15 cellular contexts compared by ENCODE assay signal in the genomic region with DNA sequence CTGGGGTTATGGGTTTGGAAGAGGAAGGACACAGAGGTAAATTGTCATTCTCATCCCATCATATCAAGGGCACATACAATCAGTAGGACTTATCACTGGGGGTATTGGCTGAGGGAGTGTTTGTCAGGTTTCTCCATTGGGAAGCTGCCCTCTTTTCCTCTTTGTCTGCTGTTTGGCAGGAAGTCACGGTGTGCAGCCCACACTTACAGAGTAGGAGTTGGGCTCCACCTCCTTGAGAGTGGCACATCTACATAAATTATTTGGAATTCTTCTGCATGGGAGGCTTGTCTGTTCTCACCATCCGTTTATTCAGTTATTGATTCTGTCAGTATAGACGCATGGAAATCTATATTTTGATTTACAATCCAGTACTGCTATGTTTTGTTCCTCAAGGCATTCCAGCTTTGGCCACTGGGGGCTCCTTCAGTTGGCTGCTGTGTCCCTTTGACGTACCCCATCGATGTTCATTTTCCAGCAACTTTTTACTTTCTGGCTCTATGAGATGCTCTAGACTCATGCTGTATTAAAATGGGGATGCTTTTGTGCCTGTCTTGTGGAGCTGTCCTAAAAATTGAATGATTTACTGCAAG.
DNase-seq lines count a peak whose midpoint lies in the region; TF ChIP-seq lines count a peak whose summit lies in the region.
"Had no signal": no experiment of that assay in that cellular context is flagged by ENCODE, and none has a peak within 500 bp of the region (broad histone marks: within the 10 kb centered on the region; RNA-seq: fewer than 3 reads in every experiment).

No MANE protein-coding gene starts in this region.

- H3K27ac Mint-ChIP-seq in chondrocyte (ENCODE audit: unreplicated experiment) = no peak overlapping the region
- H3K27ac Mint-ChIP-seq in neural progenitor cell = no peak overlapping the region
- H3K27ac Mint-ChIP-seq: activated B cell treated with CpG ODN at 0.5 μM for 24 hours; activated T-cell treated with anti-CD3 and anti-CD28 coated beads, Interleukin-2, amount 50 U/mL, for 72 hours; stimulated activated naive B cell treated with anti-CD40 and anti-IgM and Interleukin-4, amounts not matched to agents 10 μg/mL and 1 μg/mL and 100 μg/mL, for 72 hours had no signal

- H3K27me3 Mint-ChIP-seq in chondrocyte (ENCODE audit: low read depth) (peaks cover 34% of the 10 kb centered on the region), neural progenitor cell (ENCODE audit: insufficient read depth, low read depth) (peaks cover 2% of the 10 kb centered on the region)
- H3K27me3 Mint-ChIP-seq: activated B cell treated with CpG ODN at 0.5 μM for 24 hours; stimulated activated naive B cell treated with anti-CD40 and anti-IgM and Interleukin-4, amounts not matched to agents 10 μg/mL and 1 μg/mL and 100 μg/mL, for 72 hours had no signal

- H3K9me3 Mint-ChIP-seq in chondrocyte (ENCODE audit: low read depth) (no peaks in the 10 kb centered on the region), neural progenitor cell (no peaks in the 10 kb centered on the region)

- no peaks in the 10 kb centered on the region for H3K36me3 ChIP-seq in DOHH2 (ENCODE audit: control insufficient read depth, low read length)
- no peaks in the 10 kb centered on the region for H3K36me3 ChIP-seq in MM.1S (replicated peaks; ENCODE audit: insufficient read depth, low read length)
- H3K36me3 ChIP-seq in neural progenitor cell = no peaks in the 10 kb centered on the region
- no peaks in the 10 kb centered on the region for H3K36me3 ChIP-seq in spleen

- H3K27ac ChIP-seq in DOHH2 (ENCODE audit: low read depth, low read length) (no peak overlapping the region), MM.1S (ENCODE audit: low read length) (no peak overlapping the region), neural progenitor cell (no peak overlapping the region), spleen (no peak overlapping the region)

- H3K4me3 Mint-ChIP-seq in chondrocyte (ENCODE audit: unreplicated experiment) (no peak overlapping the region), neural progenitor cell (no peak overlapping the region)
- H3K4me3 Mint-ChIP-seq: activated B cell treated with CpG ODN at 0.5 μM for 24 hours; activated T-cell treated with anti-CD3 and anti-CD28 coated beads, Interleukin-2, amount 50 U/mL, for 72 hours; stimulated activated naive B cell treated with anti-CD40 and anti-IgM and Interleukin-4, amounts not matched to agents 10 μg/mL and 1 μg/mL and 100 μg/mL, for 72 hours had no signal

- DNase-seq in MM.1S (no peak), chondrocyte (ENCODE audit: low spot score) (no peak), neural progenitor cell (ENCODE audit: low spot score) (no peak), DMS79 treated with DMSO at 0.1 percent for 48 hours (lab: John Stamatoyannopoulos, UW) (no peak), spleen (no peak), DMS53 (lab: John Stamatoyannopoulos, UW) (no peak)
- DNase-seq in effector CD4-positive, alpha-beta T cell = no peak
- DNase-seq: activated B cell treated with CpG ODN at 0.5 μM for 24 hours; activated T-cell treated with anti-CD3 and anti-CD28 coated beads, Interleukin-2, amount 50 U/mL, for 72 hours; central memory CD4-positive, alpha-beta T cell; islet precursor cell; NCI-H446; SIG-M5; stimulated activated naive B cell treated with anti-CD40 and anti-IgM and Interleukin-4, amounts not matched to agents 10 μg/mL and 1 μg/mL and 100 μg/mL, for 72 hours had no signal

- TF ChIP-seq CTCF in DOHH2 (IDR thresholded peaks at IDR 0.05; ENCODE audit: low read depth, low read length, poor library complexity, severe bottlenecking) = peak; percentile 49
- TF ChIP-seq CTCF in MM.1S (IDR thresholded peaks at IDR 0.05; ENCODE audit: low read length) = peak; percentile 30
- TF ChIP-seq CTCF in chondrocyte (IDR thresholded peaks at IDR 0.05) = peak; percentile 60
- peak; percentile 65 for TF ChIP-seq CTCF in neural progenitor cell (IDR thresholded peaks at IDR 0.05)
- TF ChIP-seq CTCF in spleen (IDR thresholded peaks at IDR 0.05 in 8 of 11, conservative IDR thresholded peaks at IDR 0.05 in 3 of 11) = peak in 1 of 11 experiments; percentile 15

- no peak for TF ChIP-seq POLR2A in spleen (IDR thresholded peaks at IDR 0.05)

- H3K4me2 ChIP-seq in DOHH2 (ENCODE audit: low read length) = no peak overlapping the region
- H3K4me2 ChIP-seq in MM.1S (ENCODE audit: low read depth, low read length) = no peak overlapping the region
- no peak overlapping the region for H3K4me2 ChIP-seq in neural progenitor cell

- no peaks in the 10 kb centered on the region for H3K36me3 Mint-ChIP-seq in chondrocyte (ENCODE audit: low read depth)
- no peaks in the 10 kb centered on the region for H3K36me3 Mint-ChIP-seq in neural progenitor cell
- H3K36me3 Mint-ChIP-seq: stimulated activated naive B cell treated with anti-CD40 and anti-IgM and Interleukin-4, amounts not matched to agents 10 μg/mL and 1 μg/mL and 100 μg/mL, for 72 hours had no signal

- H3K4me1 Mint-ChIP-seq in chondrocyte (ENCODE audit: low read depth) = no peaks in the 10 kb centered on the region
- H3K4me1 Mint-ChIP-seq in neural progenitor cell = peaks cover 15% of the 10 kb centered on the region
- H3K4me1 Mint-ChIP-seq: activated B cell treated with CpG ODN at 0.5 μM for 24 hours; stimulated activated naive B cell treated with anti-CD40 and anti-IgM and Interleukin-4, amounts not matched to agents 10 μg/mL and 1 μg/mL and 100 μg/mL, for 72 hours had no signal

- H3K9ac ChIP-seq in MM.1S (ENCODE audit: low read length) = no peak overlapping the region
- no peak overlapping the region for H3K9ac ChIP-seq in neural progenitor cell

- H3F3A ChIP-seq in DOHH2 (ENCODE audit: control insufficient read depth, insufficient read depth) = no peaks in the 10 kb centered on the region
- H3F3A ChIP-seq in MM.1S (ENCODE audit: insufficient read depth, low read length) = no peaks in the 10 kb centered on the region
- H3F3A ChIP-seq in neural progenitor cell (ENCODE audit: low read depth) = no peaks in the 10 kb centered on the region

- WGBS in spleen, 5 donors = 71 to 87% (median 80%) methylated on average over 5 of the region's 5 CpGs

- no peaks in the 10 kb centered on the region for H3K4me1 ChIP-seq in DOHH2 (ENCODE audit: control insufficient read depth, low read length)
- H3K4me1 ChIP-seq in MM.1S (ENCODE audit: low read length) = no peaks in the 10 kb centered on the region
- no peaks in the 10 kb centered on the region for H3K4me1 ChIP-seq in neural progenitor cell
- peaks cover 4 to 27% (median 13%) of the 10 kb centered on the region in 6 donors for H3K4me1 ChIP-seq in spleen

- H3K9me3 ChIP-seq in DOHH2 (ENCODE audit: control insufficient read depth, insufficient read depth, low read length) (no peaks in the 10 kb centered on the region), MM.1S (replicated peaks; ENCODE audit: insufficient read depth, low read length) (no peaks in the 10 kb centered on the region), neural progenitor cell (ENCODE audit: low read depth) (no peaks in the 10 kb centered on the region), spleen (peaks cover 0 to 3% (median 0%) of the 10 kb centered on the region in 8 donors)

- H3K27me3 ChIP-seq in DOHH2 (ENCODE audit: control insufficient read depth, low read length) (no peaks in the 10 kb centered on the region; the same call in 1 of the 2 replicates), MM.1S (replicated peaks; ENCODE audit: insufficient read depth, low read length) (no peaks in the 10 kb centered on the region), neural progenitor cell (no peaks in the 10 kb centered on the region), spleen (replicated peaks in 1 of 7) (no peaks in the 10 kb centered on the region)

- H3K4me3 ChIP-seq in DOHH2 (ENCODE audit: low read length) (no peak overlapping the region), MM.1S (ENCODE audit: low read length) (no peak overlapping the region), neural progenitor cell (no peak overlapping the region), spleen (no peak overlapping the region)

- H2AFZ ChIP-seq in MM.1S (ENCODE audit: low read length) = no peak overlapping the region
- H2AFZ ChIP-seq in neural progenitor cell (replicated peaks) = no peak overlapping the region

- no peaks in the 10 kb centered on the region for H3K9me2 ChIP-seq in DOHH2 (replicated peaks; ENCODE audit: control insufficient read depth, low read length)
- no peaks in the 10 kb centered on the region for H3K9me2 ChIP-seq in MM.1S (replicated peaks; ENCODE audit: insufficient read depth, low read length)

- H3K79me2 ChIP-seq in DOHH2 (ENCODE audit: control insufficient read depth, low read length) = no peaks in the 10 kb centered on the region
- no peaks in the 10 kb centered on the region for H3K79me2 ChIP-seq in MM.1S (ENCODE audit: low read length)
- H3K79me2 ChIP-seq in neural progenitor cell (ENCODE audit: low read depth) = no peaks in the 10 kb centered on the region

- intact Hi-C loops in spleen (cut with DNase I; ENCODE audit: low total_unique reads) = no loop called here

- H4K20me1 ChIP-seq in DOHH2 (ENCODE audit: control insufficient read depth, insufficient read depth, low read depth, low read length) = peaks cover 4% of the 10 kb centered on the region; the same call in 1 of the 2 replicates
- H4K20me1 ChIP-seq in MM.1S (ENCODE audit: insufficient read depth, low read length) = no peaks in the 10 kb centered on the region
- H4K20me1 ChIP-seq in neural progenitor cell (ENCODE audit: low read depth) = no peaks in the 10 kb centered on the region
